ENCODE assay signal across 21 cellular contexts in the genomic region with DNA sequence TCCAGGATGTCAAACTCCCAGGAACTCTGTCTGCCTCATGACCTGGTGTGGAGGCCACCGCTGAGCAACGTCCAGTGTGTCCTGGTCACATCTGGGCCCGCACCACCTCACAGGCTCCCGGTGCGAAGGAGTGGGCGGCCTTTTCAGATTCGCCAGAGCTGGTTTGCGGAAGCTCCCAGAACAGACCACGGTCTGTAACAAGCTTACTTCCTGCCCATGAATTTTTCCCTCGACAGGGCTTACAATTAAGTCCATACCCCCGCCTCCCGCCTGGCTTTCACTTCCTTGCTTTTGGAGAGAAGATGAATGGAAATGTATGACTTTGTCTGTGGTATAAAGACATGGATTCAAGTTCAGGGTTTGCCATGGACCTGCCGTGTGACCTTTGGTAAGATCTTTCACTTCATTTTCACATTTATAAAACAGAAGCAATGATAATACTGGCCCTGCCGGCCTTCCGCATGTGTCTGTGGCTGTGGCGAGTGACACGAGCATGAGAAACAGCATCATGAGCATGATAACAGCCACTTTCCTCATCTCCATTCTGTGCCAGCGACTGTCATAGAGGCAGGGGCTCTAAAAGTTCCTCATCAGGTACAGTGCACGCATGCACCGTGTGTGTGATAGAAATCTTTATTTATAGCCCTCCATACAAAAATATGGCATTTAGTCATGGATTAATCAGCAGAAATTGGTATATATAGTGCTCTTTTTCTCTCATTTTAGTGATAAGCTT. TPM values are rescaled to one million over a fixed set of nuclear protein-coding genes. Genes with fewer than 3 reads are reported as not detected.
A peak's percentile ranks its signal among the peaks of the same experiment; 100 is the strongest.
DNase-seq lines count a peak whose midpoint lies in the region; ATAC-seq, FAIRE-seq and TF ChIP-seq lines count a peak whose summit lies in the region.
"Had no signal": no experiment of that assay in that cellular context is flagged by ENCODE, and none has a peak within 500 bp of the region (broad histone marks: within the 10 kb centered on the region; RNA-seq: fewer than 3 reads in every experiment).

No MANE protein-coding gene starts in this region.

- no peak overlapping the region for H4K91ac ChIP-seq in neuronal stem cell (ENCODE audit: low read depth, low read length, poor library complexity)

- no peak for FAIRE-seq in frontal cortex (lab: Jason Lieb, UNC)
- FAIRE-seq: GM18507 had no signal

- H3K36me3 Mint-ChIP-seq in activated naive CD8-positive, alpha-beta T cell treated with anti-CD3 and anti-CD28 coated beads, Interleukin-2, amount 10 ng/mL, durations not matched to agents 7 days and 5 days = peaks cover 2% of the 10 kb centered on the region
- H3K36me3 Mint-ChIP-seq: activated naive CD8-positive, alpha-beta T cell; brain; IgD-negative memory B cell had no signal

- H3K18ac ChIP-seq in neuronal stem cell (ENCODE audit: low read length) = peak overlapping the region; percentile 72

- no peak overlapping the region for H3K4me3 ChIP-seq in neuronal stem cell (ENCODE audit: low read length in 2 of 2)
- H3K4me3 ChIP-seq in colonic mucosa = no peak overlapping the region
- H3K4me3 ChIP-seq: coronary artery had no signal

- DNase-seq in activated naive CD8-positive, alpha-beta T cell treated with anti-CD3 and anti-CD28 coated beads, Interleukin-2, amount 10 ng/mL, durations not matched to agents 7 days and 5 days = peak; percentile 44
- DNase-seq in neuronal stem cell (ENCODE audit: low spot score) (no peak), colonic mucosa (no peak), frontal cortex (ENCODE audit: low spot score in 2 of 2) (no peak), NAMALWA (ENCODE audit: low spot score) (no peak)
- DNase-seq: activated CD8-positive, alpha-beta T cell treated with anti-CD3 and anti-CD28 coated beads, Interleukin-2, amount 10 ng/mL, durations not matched to agents 7 days and 5 days; COR-L47; NCI-H2029 treated with DMSO at 0.1 percent for 48 hours; NCI-H446 treated with DMSO at 0.1 percent for 48 hours; right cardiac atrium; SHP77; WERI-Rb-1 had no signal

- H3K4me1 Mint-ChIP-seq in activated naive CD8-positive, alpha-beta T cell treated with anti-CD3 and anti-CD28 coated beads, Interleukin-2, amount 10 ng/mL, durations not matched to agents 7 days and 5 days = peaks cover 20% of the 10 kb centered on the region

- POLR2A ChIA-PET in activated naive CD8-positive, alpha-beta T cell treated with anti-CD3 and anti-CD28 coated beads, Interleukin-2, amount 10 ng/mL, durations not matched to agents 7 days and 5 days (lab: Charles Lee) = interaction anchor here (1.0 kb wide), 1 partner anchor 12 kb away, joined by 3 read pairs; no protein-coding TSS in a partner anchor

- no CpG with 5 or more reads among the region's 20 CpGs for WGBS in neuronal stem cell (ENCODE audit: extremely low coverage in 2 of 2, insufficient read length in 2 of 2, insufficient replicate concordance in 1 of 2), 2 donors

- H2AK5ac ChIP-seq in neuronal stem cell (ENCODE audit: low read depth, low read length) = peak overlapping the region; percentile 57

- no peak overlapping the region for H3K23ac ChIP-seq in neuronal stem cell (ENCODE audit: low read depth, low read length, poor library complexity)

- H3K27ac ChIP-seq in neuronal stem cell (replicated peaks; ENCODE audit: low read length) = no peak overlapping the region
- no peak overlapping the region for H3K27ac ChIP-seq in colonic mucosa
- H3K27ac ChIP-seq: coronary artery, WERI-Rb-1 had no signal

- H2BK15ac ChIP-seq in neuronal stem cell (ENCODE audit: low read length) = peak overlapping the region; percentile 19

- no peak overlapping the region for H3K14ac ChIP-seq in neuronal stem cell (ENCODE audit: low read length)

- H3K36me3 ChIP-seq in neuronal stem cell (replicated peaks in 1 of 2; ENCODE audit: control insufficient read depth in 2 of 2, insufficient read depth in 2 of 2, low read length in 2 of 2) = no peaks in the 10 kb centered on the region
- no peaks in the 10 kb centered on the region for H3K36me3 ChIP-seq in colonic mucosa
- H3K36me3 ChIP-seq: WERI-Rb-1 had no signal

- ATAC-seq in GM19324 (IDR thresholded peaks at IDR 0.05; ENCODE audit: low FRiP score, unreplicated experiment) (peak; percentile 46), HG03045 (IDR thresholded peaks at IDR 0.05; ENCODE audit: unreplicated experiment) (peak; percentile 38)
- ATAC-seq in activated naive CD8-positive, alpha-beta T cell treated with anti-CD3 and anti-CD28 coated beads, Interleukin-2, amount 10 ng/mL, durations not matched to agents 7 days and 5 days (ENCODE audit: low read depth) = peak; percentile 80
- ATAC-seq: activated CD8-positive, alpha-beta T cell treated with anti-CD3 and anti-CD28 coated beads, Interleukin-2, amount 10 ng/mL, durations not matched to agents 7 days and 5 days had no signal

- H3K9ac ChIP-seq in neuronal stem cell (ENCODE audit: low read depth, low read length, poor library complexity) = no peak overlapping the region
- H3K9ac ChIP-seq in colonic mucosa (ENCODE audit: low read depth in 2 of 2, low read length in 2 of 2) = no peak overlapping the region

- peak overlapping the region; percentile 47 for H2BK5ac ChIP-seq in neuronal stem cell (ENCODE audit: low read length)

- TF ChIP-seq CTCF in colonic mucosa (IDR thresholded peaks at IDR 0.05) = no peak

- no peak overlapping the region for H3K4ac ChIP-seq in neuronal stem cell (ENCODE audit: low read length)

- peak overlapping the region; percentile 77 for H3K4me3 Mint-ChIP-seq in activated naive CD8-positive, alpha-beta T cell treated with anti-CD3 and anti-CD28 coated beads, Interleukin-2, amount 10 ng/mL, durations not matched to agents 7 days and 5 days
- H3K4me3 Mint-ChIP-seq: activated CD8-positive, alpha-beta T cell treated with anti-CD3 and anti-CD28 coated beads, Interleukin-2, amount 10 ng/mL, durations not matched to agents 7 days and 5 days; activated naive CD8-positive, alpha-beta T cell; brain; T-helper 1 cell treated with Interleukin-12 subunit alpha and Interleukin-12 subunit beta and Interleukin-4 antibody, amounts not matched to agents 30 μg/mL and 1 μg/mL, for 36 hours had no signal

- H3K27ac Mint-ChIP-seq in activated naive CD8-positive, alpha-beta T cell treated with anti-CD3 and anti-CD28 coated beads, Interleukin-2, amount 10 ng/mL, durations not matched to agents 7 days and 5 days = peak overlapping the region; percentile 78
- H3K27ac Mint-ChIP-seq: activated CD8-positive, alpha-beta T cell treated with anti-CD3 and anti-CD28 coated beads, Interleukin-2, amount 10 ng/mL, durations not matched to agents 7 days and 5 days; activated naive CD8-positive, alpha-beta T cell; T-helper 1 cell treated with Interleukin-12 subunit alpha and Interleukin-12 subunit beta and Interleukin-4 antibody, amounts not matched to agents 30 μg/mL and 1 μg/mL, for 36 hours had no signal

- H3K4me1 ChIP-seq in neuronal stem cell (ENCODE audit: control insufficient read depth in 2 of 2, insufficient read depth in 1 of 2, low read depth in 1 of 2, low read length in 2 of 2) (peaks cover 19 to 20% of the 10 kb centered on the region in 2 donors), colonic mucosa (peaks cover 16% of the 10 kb centered on the region)

- H2BK120ac ChIP-seq in neuronal stem cell (ENCODE audit: low read depth, low read length) = no peak overlapping the region

- no peaks in the 10 kb centered on the region for H3K79me1 ChIP-seq in neuronal stem cell (ENCODE audit: low read depth, low read length)

- H3K9me3 ChIP-seq in neuronal stem cell (replicated peaks in 1 of 2; ENCODE audit: control insufficient read depth in 2 of 2, insufficient read depth in 1 of 2, low read depth in 1 of 2, low read length in 2 of 2) = peaks cover 0 to 2% of the 10 kb centered on the region in 2 donors
- H3K9me3 ChIP-seq in colonic mucosa = no peaks in the 10 kb centered on the region

- H3K27me3 ChIP-seq in neuronal stem cell (ENCODE audit: control insufficient read depth in 3 of 3, insufficient read depth in 3 of 3, low read depth in 1 of 3, low read length in 3 of 3) (no peaks in the 10 kb centered on the region), colonic mucosa (no peaks in the 10 kb centered on the region)

- H3K9me3 Mint-ChIP-seq in activated naive CD8-positive, alpha-beta T cell treated with anti-CD3 and anti-CD28 coated beads, Interleukin-2, amount 10 ng/mL, durations not matched to agents 7 days and 5 days = no peaks in the 10 kb centered on the region
- H3K9me3 Mint-ChIP-seq: IgD-negative memory B cell; T-helper 1 cell treated with Interleukin-12 subunit alpha and Interleukin-12 subunit beta and Interleukin-4 antibody, amounts not matched to agents 30 μg/mL and 1 μg/mL, for 36 hours had no signal

- no peak overlapping the region for H2BK12ac ChIP-seq in neuronal stem cell (ENCODE audit: low read length)

- H2AFZ ChIP-seq in neuronal stem cell (ENCODE audit: low read length) = no peak overlapping the region

- peaks cover 2% of the 10 kb centered on the region for H3K27me3 Mint-ChIP-seq in activated naive CD8-positive, alpha-beta T cell treated with anti-CD3 and anti-CD28 coated beads, Interleukin-2, amount 10 ng/mL, durations not matched to agents 7 days and 5 days
- H3K27me3 Mint-ChIP-seq: brain had no signal

- intact Hi-C loops in colonic mucosa (cut with DNase I) = no loop called here

- no peak overlapping the region for H4K8ac ChIP-seq in neuronal stem cell (ENCODE audit: low read depth, low read length)

- H3K4me2 ChIP-seq in neuronal stem cell (ENCODE audit: insufficient read depth, low read length, poor library complexity, severe bottlenecking) = no peak overlapping the region

RNA-seq across cellular contexts. Expression of gene KCNF1, which starts 31.0 kb away (rescaled TPM):
- not detected for total RNA-seq in activated naive CD8-positive, alpha-beta T cell treated with anti-CD3 and anti-CD28 coated beads, Interleukin-2, amount 10 ng/mL, durations not matched to agents 7 days and 5 days
- 0.14 TPM for polyA plus RNA-seq in neuronal stem cell (2013, experiment 1 of 2)
- 0.08 TPM for polyA plus RNA-seq in neuronal stem cell (2013, experiment 2 of 2)
- total RNA-seq in colonic mucosa (under 1 TPM; 0.22 to 0.90 TPM), frontal cortex (20.0 TPM)
- total RNA-seq: activated CD8-positive, alpha-beta T cell treated with anti-CD3 and anti-CD28 coated beads, Interleukin-2, amount 10 ng/mL, durations not matched to agents 7 days and 5 days; lower leg skin had no signal
- polyA plus RNA-seq: IgD-negative memory B cell had no signal

Comparison
In these comparisons a context has a peak if more than half of its experiments do, and no peak if none do; other contexts are left out.
1. RNA of gene KCNF1, which starts 31.0 kb away (total RNA-seq): 20.0 TPM in frontal cortex (single experiment); 0.22 to 0.90 TPM in colonic mucosa and not detected in activated naive CD8-positive, alpha-beta T cell treated with anti-CD3 and anti-CD28 coated beads, Interleukin-2, amount 10 ng/mL, durations not matched to agents 7 days and 5 days; every median in the first group is over 10 times any median in the second.
2. Peak in every context shown above with its lines, with median percentiles within 50 percentile points of each other: ATAC-seq.